In the genomic region with DNA sequence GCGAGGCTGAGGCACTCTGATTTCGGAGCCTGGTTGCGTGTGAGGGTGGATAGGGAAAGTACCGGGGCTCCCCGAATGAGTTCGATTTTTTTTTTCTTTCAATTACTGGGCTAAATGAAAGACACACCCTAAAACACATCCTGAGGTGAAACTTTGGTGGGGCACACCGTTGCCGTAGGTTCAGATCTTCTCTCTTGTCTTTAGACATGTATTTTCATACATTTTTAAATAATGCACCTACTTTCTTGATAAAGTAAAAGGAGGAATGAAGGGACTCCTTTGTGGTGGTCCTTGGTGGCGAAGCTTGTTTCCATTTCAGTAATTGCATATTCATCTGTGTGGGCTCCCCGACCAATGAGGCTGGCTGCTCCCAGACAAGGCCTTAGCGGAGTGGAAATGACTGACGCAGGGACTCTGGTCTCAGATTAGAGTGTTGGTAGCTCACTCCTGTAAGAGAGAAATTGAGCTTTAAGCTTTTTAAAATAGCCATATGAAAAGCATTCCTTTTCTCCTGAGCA, we compare ENCODE assay signal across 8 cellular contexts. TPM values are rescaled to one million over a fixed set of nuclear protein-coding genes. Genes with fewer than 3 reads are reported as not detected.
DNase-seq lines count a peak whose midpoint lies in the region; ATAC-seq and FAIRE-seq lines count a peak whose summit lies in the region.

No MANE protein-coding gene starts in this region.

- H3K9me3 Mint-ChIP-seq in activated naive CD4-positive, alpha-beta T cell treated with anti-CD3 and anti-CD28 coated beads, Interleukin-2, amount 50 U/mL, for 24 hours: no peaks in the 10 kb centered on the region

- H3K36me3 ChIP-seq in iPS-15b (ENCODE audit: control insufficient read depth, insufficient read depth, low read length): no peaks in the 10 kb centered on the region

- H3K4me3 Mint-ChIP-seq in activated naive CD4-positive, alpha-beta T cell treated with anti-CD3 and anti-CD28 coated beads, Interleukin-2, amount 50 U/mL, for 24 hours: peak overlapping the region; percentile 95

- peak overlapping the region; percentile 87 for H3K4me3 ChIP-seq in iPS-15b (ENCODE audit: low read depth, low read length)

- no peaks in the 10 kb centered on the region for H3K27me3 Mint-ChIP-seq in activated naive CD4-positive, alpha-beta T cell treated with anti-CD3 and anti-CD28 coated beads, Interleukin-2, amount 50 U/mL, for 24 hours

- H3K27ac Mint-ChIP-seq in activated naive CD4-positive, alpha-beta T cell treated with anti-CD3 and anti-CD28 coated beads, Interleukin-2, amount 50 U/mL, for 24 hours: peak overlapping the region; percentile 99

- peaks cover 9% of the 10 kb centered on the region for H3K4me1 ChIP-seq in iPS-15b (ENCODE audit: control insufficient read depth, insufficient read depth, low read length)

- H3K4me1 Mint-ChIP-seq in activated naive CD4-positive, alpha-beta T cell treated with anti-CD3 and anti-CD28 coated beads, Interleukin-2, amount 50 U/mL, for 24 hours: peaks cover 40% of the 10 kb centered on the region

- H3K9me3 ChIP-seq in iPS-15b (ENCODE audit: control insufficient read depth, insufficient read depth, low read length): no peaks in the 10 kb centered on the region

- H3K36me3 Mint-ChIP-seq in activated naive CD4-positive, alpha-beta T cell treated with anti-CD3 and anti-CD28 coated beads, Interleukin-2, amount 50 U/mL, for 24 hours: no peaks in the 10 kb centered on the region

- H3K9ac ChIP-seq in iPS-15b (ENCODE audit: low read depth, low read length): no peak overlapping the region

- FAIRE-seq in RCC 7860 (lab: Jason Lieb, UNC): no peak

- peak; percentile 34 to 35 for DNase-seq in activated CD8-positive, alpha-beta memory T cell treated with anti-CD3 and anti-CD28 coated beads for 1 hour (ENCODE audit: extremely low read depth in 1 of 2, low read depth in 1 of 2)
- DNase-seq in activated CD8-positive, alpha-beta memory T cell treated with anti-CD3 and anti-CD28 coated beads for 24 hours: no peak
- DNase-seq in RCC 7860 (ENCODE audit: low spot score) (peak; percentile 30), mucosa of gallbladder (ENCODE audit: low spot score) (no peak)
- peak; percentile 8 to 51 for DNase-seq in stimulated activated CD4-positive, alpha-beta T cell treated with anti-CD3 and anti-CD28 coated beads, Interleukin-1b, Interleukin-23, amount 100 ng/mL, for 1 hour (ENCODE audit: low read depth in 2 of 2)

- peak; percentile 13 for ATAC-seq in HG02981 (IDR thresholded peaks at IDR 0.05; ENCODE audit: unreplicated experiment)

- H3K27me3 ChIP-seq in iPS-15b (ENCODE audit: control insufficient read depth, insufficient read depth, low read length): no peaks in the 10 kb centered on the region

RNA-seq across cellular contexts. Expression of gene CCSER2, which starts 0.8 kb away (rescaled TPM):
- total RNA-seq in mucosa of gallbladder: 54.5 TPM

Comparison
In these comparisons a context has a peak if more than half of its experiments do, and no peak if none do; other contexts are left out.
1. DNase-seq: peak in activated CD8-positive, alpha-beta memory T cell treated with anti-CD3 and anti-CD28 coated beads for 1 hour (2 of 2), RCC 7860 (single experiment) and stimulated activated CD4-positive, alpha-beta T cell treated with anti-CD3 and anti-CD28 coated beads, Interleukin-1b, Interleukin-23, amount 100 ng/mL, for 1 hour (2 of 2); none in activated CD8-positive, alpha-beta memory T cell treated with anti-CD3 and anti-CD28 coated beads for 24 hours (single experiment) and mucosa of gallbladder (single experiment).